1 cellular context compared by ENCODE assay signal in the genomic region with DNA sequence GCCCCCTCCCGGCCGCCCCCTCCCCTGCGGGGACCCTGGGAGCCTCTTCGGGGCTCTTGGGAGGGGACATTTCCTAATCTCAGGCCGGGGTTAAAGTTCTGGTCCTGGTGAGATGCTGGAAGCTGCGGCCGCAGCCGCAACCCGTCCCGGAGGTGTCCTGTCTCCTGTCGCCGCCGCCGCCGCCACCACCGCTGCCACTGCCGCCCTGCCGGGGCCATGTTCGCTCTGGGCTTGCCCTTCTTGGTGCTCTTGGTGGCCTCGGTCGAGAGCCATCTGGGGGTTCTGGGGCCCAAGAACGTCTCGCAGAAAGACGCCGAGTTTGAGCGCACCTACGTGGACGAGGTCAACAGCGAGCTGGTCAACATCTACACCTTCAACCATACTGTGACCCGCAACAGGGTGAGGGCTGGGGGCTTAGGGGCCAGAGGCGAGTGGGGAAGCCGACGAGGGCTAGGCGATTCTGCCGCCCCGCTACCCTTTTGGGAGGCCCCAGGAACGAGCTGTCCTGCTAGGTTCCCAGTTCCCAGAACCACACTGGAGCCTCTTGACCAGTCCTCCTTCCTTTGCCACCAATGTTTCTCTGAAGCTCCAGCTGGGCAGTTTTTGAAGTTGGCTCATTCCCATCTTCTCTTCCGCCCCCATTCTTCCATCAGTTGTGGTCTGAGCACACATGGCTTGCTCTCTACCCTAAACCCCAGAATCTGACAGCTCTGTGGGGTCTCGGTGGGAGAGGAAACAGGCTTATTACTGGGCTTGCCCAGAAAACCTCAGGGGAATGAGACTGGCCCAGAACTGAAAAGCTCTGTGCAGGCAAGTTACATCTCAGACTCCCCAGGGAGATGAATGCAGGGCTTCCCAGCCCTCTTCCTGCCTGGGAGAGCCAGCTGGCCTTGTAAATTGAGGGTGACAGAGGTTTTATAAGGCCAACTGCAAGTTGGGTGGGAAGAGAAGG.
TF ChIP-seq lines count a peak whose summit lies in the region.

No MANE protein-coding gene starts in this region.

TF ChIP-seq in HEK293, 187 proteins besides CTCF, POLR2A, EP300 and RAD21 (continued from another document):
- TF ChIP-seq, protein P1, sequence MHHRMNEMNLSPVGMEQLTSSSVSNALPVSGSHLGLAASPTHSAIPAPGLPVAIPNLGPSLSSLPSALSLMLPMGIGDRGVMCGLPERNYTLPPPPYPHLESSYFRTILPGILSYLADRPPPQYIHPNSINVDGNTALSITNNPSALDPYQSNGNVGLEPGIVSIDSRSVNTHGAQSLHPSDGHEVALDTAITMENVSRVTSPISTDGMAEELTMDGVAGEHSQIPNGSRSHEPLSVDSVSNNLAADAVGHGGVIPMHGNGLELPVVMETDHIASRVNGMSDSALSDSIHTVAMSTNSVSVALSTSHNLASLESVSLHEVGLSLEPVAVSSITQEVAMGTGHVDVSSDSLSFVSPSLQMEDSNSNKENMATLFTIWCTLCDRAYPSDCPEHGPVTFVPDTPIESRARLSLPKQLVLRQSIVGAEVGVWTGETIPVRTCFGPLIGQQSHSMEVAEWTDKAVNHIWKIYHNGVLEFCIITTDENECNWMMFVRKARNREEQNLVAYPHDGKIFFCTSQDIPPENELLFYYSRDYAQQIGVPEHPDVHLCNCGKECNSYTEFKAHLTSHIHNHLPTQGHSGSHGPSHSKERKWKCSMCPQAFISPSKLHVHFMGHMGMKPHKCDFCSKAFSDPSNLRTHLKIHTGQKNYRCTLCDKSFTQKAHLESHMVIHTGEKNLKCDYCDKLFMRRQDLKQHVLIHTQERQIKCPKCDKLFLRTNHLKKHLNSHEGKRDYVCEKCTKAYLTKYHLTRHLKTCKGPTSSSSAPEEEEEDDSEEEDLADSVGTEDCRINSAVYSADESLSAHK (tag by site-specific recombination; IDR thresholded peaks at IDR 0.05), result no peak
- TF ChIP-seq ZFP69B (tag by site-specific recombination; IDR thresholded peaks at IDR 0.05) (no peak), GLIS1 (tag by site-specific recombination; IDR thresholded peaks at IDR 0.05) (peak; percentile 93), ZNF366 (tag by site-specific recombination; conservative IDR thresholded peaks at IDR 0.05) (no peak), SCRT2 (tag by site-specific recombination; IDR thresholded peaks at IDR 0.05) (no peak), ZNF514 (tag by site-specific recombination; IDR thresholded peaks at IDR 0.05) (no peak), ZXDB (tag by site-specific recombination; IDR thresholded peaks at IDR 0.05) (no peak), ZNF133 (tag by site-specific recombination; IDR thresholded peaks at IDR 0.05) (no peak), ZIC2 (tag by site-specific recombination; IDR thresholded peaks at IDR 0.05) (0 out of 2 replicates have a peak, but pooled peaks have one; percentile 15), ZNF335 (tag by site-specific recombination; conservative IDR thresholded peaks at IDR 0.05) (peak; percentile 90), EGR2 (tag by site-specific recombination; IDR thresholded peaks at IDR 0.05; ENCODE audit: low read depth) (no peak), ZNF580 (tag by site-specific recombination; IDR thresholded peaks at IDR 0.05) (no peak), PRDM6 (tag by site-specific recombination; IDR thresholded peaks at IDR 0.05) (no peak), ZNF423 (tag by site-specific recombination; IDR thresholded peaks at IDR 0.05) (peak; percentile 46; the same call in 1 of the 2 replicates), SP3 (tag by site-specific recombination; IDR thresholded peaks at IDR 0.05) (no peak), ZBTB20 (tag by site-specific recombination; IDR thresholded peaks at IDR 0.05) (peak; percentile 91)
- TF ChIP-seq, protein P2, sequence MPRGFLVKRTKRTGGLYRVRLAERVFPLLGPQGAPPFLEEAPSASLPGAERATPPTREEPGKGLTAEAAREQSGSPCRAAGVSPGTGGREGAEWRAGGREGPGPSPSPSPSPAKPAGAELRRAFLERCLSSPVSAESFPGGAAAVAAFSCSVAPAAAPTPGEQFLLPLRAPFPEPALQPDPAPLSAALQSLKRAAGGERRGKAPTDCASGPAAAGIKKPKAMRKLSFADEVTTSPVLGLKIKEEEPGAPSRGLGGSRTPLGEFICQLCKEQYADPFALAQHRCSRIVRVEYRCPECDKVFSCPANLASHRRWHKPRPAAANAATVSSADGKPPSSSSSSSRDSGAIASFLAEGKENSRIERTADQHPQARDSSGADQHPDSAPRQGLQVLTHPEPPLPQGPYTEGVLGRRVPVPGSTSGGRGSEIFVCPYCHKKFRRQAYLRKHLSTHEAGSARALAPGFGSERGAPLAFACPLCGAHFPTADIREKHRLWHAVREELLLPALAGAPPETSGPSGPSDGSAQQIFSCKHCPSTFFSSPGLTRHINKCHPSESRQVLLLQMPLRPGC (tag by site-specific recombination; IDR thresholded peaks at IDR 0.05), result no peak
TF ChIP-seq in HEK293: peak in this region for 5.
